Comparison of ENCODE assay signal across 8 cellular contexts in genomic region chr12:54352891-54353874, GRCh38. TPM values are rescaled to one million over a fixed set of nuclear protein-coding genes. Genes with fewer than 3 reads are reported as not detected.
A peak's percentile ranks its signal among the peaks of the same experiment; 100 is the strongest.
DNase-seq lines count a peak whose midpoint lies in the region; ATAC-seq and TF ChIP-seq lines count a peak whose summit lies in the region.

No MANE protein-coding gene starts in this region.

- H3K27me3 ChIP-seq in H7 (ENCODE audit: control insufficient read depth, insufficient read depth, low read length), result peaks cover 2% of the 10 kb centered on the region; the same call in 1 of the 2 replicates
- H3K27me3 ChIP-seq in heart left ventricle, result no peaks in the 10 kb centered on the region
- no peaks in the 10 kb centered on the region for H3K27me3 ChIP-seq in psoas muscle (ENCODE audit: insufficient read depth in 3 of 3, low read length in 2 of 3)

- 29 to 33% (median 32%) methylated on average over 1 of the region's 1 CpG for WGBS in heart left ventricle, 4 donors
- WGBS in psoas muscle, 3 donors, result 51 to 57% (median 56%) methylated on average over 1 of the region's 1 CpG

- H3K27ac ChIP-seq in RWPE1 (peak overlapping the region; percentile 81), heart left ventricle (peak overlapping the region in 11 of 12 donors; percentile 20 to 87 (median 74)), psoas muscle (peak overlapping the region; percentile 41)

- H3K4me3 ChIP-seq in H7 (ENCODE audit: insufficient read depth, low read depth, low read length), result no peak overlapping the region
- H3K4me3 ChIP-seq in heart left ventricle, result peak overlapping the region in 3 of 12 donors; percentile 41 to 54 (median 49)
- no peak overlapping the region for H3K4me3 ChIP-seq in psoas muscle

- ATAC-seq in heart left ventricle (peak; percentile 31 to 54 (median 44)), psoas muscle (peak; percentile 43 to 63 (median 56)), GM21737 (IDR thresholded peaks at IDR 0.05; ENCODE audit: unreplicated experiment) (no peak), HG02973 (IDR thresholded peaks at IDR 0.05; ENCODE audit: unreplicated experiment) (no peak)

- TF ChIP-seq CTCF in RWPE1 (conservative IDR thresholded peaks at IDR 0.05; ENCODE audit: low read depth) (no peak), heart left ventricle (IDR thresholded peaks at IDR 0.05) (no peak), psoas muscle (IDR thresholded peaks at IDR 0.05) (no peak)

- CTCF ChIA-PET in RWPE1 (lab: Yijun Ruan, JAX), result interaction anchor here (0.6 to 1.4 kb wide), 5 partner anchors 16 to 133 kb away, joined by 3 to 5 read pairs (median 3); no protein-coding TSS in a partner anchor

- POLR2A ChIA-PET in RWPE1 (lab: Yijun Ruan, JAX; ENCODE audit: low non-redundant PET), result interaction anchor here (0.7 kb wide), 1 partner anchor 367 kb away, joined by 3 read pairs; no protein-coding TSS in a partner anchor

- H3K4me1 ChIP-seq in heart left ventricle (peaks cover 0 to 35% (median 17%) of the 10 kb centered on the region in 12 donors), psoas muscle (peaks cover 12% of the 10 kb centered on the region)

- TF ChIP-seq POLR2A in heart left ventricle (IDR thresholded peaks at IDR 0.05), result no peak

- H3K36me3 ChIP-seq in H7 (replicated peaks; ENCODE audit: control insufficient read depth, insufficient read depth, low read length) (peaks cover 9% of the 10 kb centered on the region), heart left ventricle (peaks cover 0 to 42% (median 34%) of the 10 kb centered on the region in 9 donors), psoas muscle (ENCODE audit: insufficient read depth in 1 of 2, low read depth in 1 of 2) (peaks cover 15 to 34% of the 10 kb centered on the region in 2 donors)

- DNase-seq in H7 (peak; percentile 62), RWPE1 (ENCODE audit: low spot score) (no peak), heart left ventricle (peak in 1 of 5 donors; percentile 51), psoas muscle (no peak), NCI-H446 treated with DMSO at 0.1 percent for 48 hours (lab: John Stamatoyannopoulos, UW) (no peak), OCI-M2 (lab: John Stamatoyannopoulos, UW; ENCODE audit: unreplicated experiment) (no peak)

- H3K9me3 ChIP-seq in heart left ventricle (no peaks in the 10 kb centered on the region), psoas muscle (no peaks in the 10 kb centered on the region)

- intact Hi-C loops in heart left ventricle (cut with DNase I), result loop anchor here in 1 of 10 donors (10.0 kb wide), 1 partner anchor 68 kb away; the partner anchor contains the start of genes CBX5 and HNRNPA1
- intact Hi-C loops in psoas muscle (cut with DNase I), result no loop called here

RNA-seq across cellular contexts. Expression of gene GPR84, which starts 11.1 kb away (rescaled TPM):
- total RNA-seq in H7 (2014; rRNA removed; shearing (Covaris generic)), result not detected in 2 replicates
- total RNA-seq in heart left ventricle (1 to 10 TPM in 2 of 9 donors, under 1 TPM in 2, not detected in 5; 0.21 to 4.4 (median 0.94) TPM), psoas muscle (under 1 TPM in 1 of 4 donors, not detected in 3; 0.40 TPM)
- polyA plus RNA-seq in heart left ventricle (under 1 TPM in 1 of 2 donors, not detected in 1; 0.37 TPM), psoas muscle (under 1 TPM in 1 of 3 donors, not detected in 2; 0.16 TPM)

RNA-seq across cellular contexts. Expression of gene COPZ1, which starts 28.3 kb away (rescaled TPM):
- 117 and 121 TPM in 2 replicates for total RNA-seq in H7 (2014; rRNA removed; shearing (Covaris generic))
- total RNA-seq in heart left ventricle (100 to 1,000 TPM; 112 to 146 (median 125) TPM), psoas muscle (100 to 1,000 TPM in 1 of 4 donors, 10 to 100 TPM in 3; 84.4 to 102 (median 93.0) TPM)
- polyA plus RNA-seq in heart left ventricle (100 to 1,000 TPM in 1 of 2 donors, 10 to 100 TPM in 1; 77.3 to 142 TPM), psoas muscle (100 to 1,000 TPM in 1 of 3 donors, 10 to 100 TPM in 2; 77.8 to 131 (median 86.6) TPM)

RNA-seq across cellular contexts. Expression of gene ZNF385A, which starts 31.4 kb away (rescaled TPM):
- total RNA-seq in H7 (2014; rRNA removed; shearing (Covaris generic)), result 2.7 and 3.5 TPM in 2 replicates
- total RNA-seq in heart left ventricle, result 10 to 100 TPM in 4 of 9 donors, 1 to 10 TPM in 5; 3.6 to 22.7 (median 6.7) TPM
- polyA plus RNA-seq in heart left ventricle, result 1 to 10 TPM; 5.3 TPM
- 10 to 100 TPM; 25.5 to 85.8 (median 68.9) TPM for total RNA-seq in psoas muscle
- polyA plus RNA-seq in psoas muscle, result 10 to 100 TPM in 2 of 3 donors, 1 to 10 TPM in 1; 4.9 to 28.0 (median 24.5) TPM

RNA-seq across cellular contexts. Expression of gene NFE2, which starts 52.4 kb away (rescaled TPM):
- 2.2 and 2.9 TPM in 2 replicates for total RNA-seq in H7 (2014; rRNA removed; shearing (Covaris generic))
- total RNA-seq in heart left ventricle (1 to 10 TPM in 2 of 9 donors, under 1 TPM in 5, not detected in 2; 0.21 to 1.7 (median 0.63) TPM), psoas muscle (1 to 10 TPM in 1 of 4 donors, under 1 TPM in 3; 0.30 to 1.6 (median 0.50) TPM)
- polyA plus RNA-seq in heart left ventricle (under 1 TPM; 0.38 to 0.51 TPM), psoas muscle (under 1 TPM; 0.10 to 0.26 (median 0.18) TPM)

Comparison
In these comparisons a context has a peak if more than half of its experiments do, and no peak if none do; other contexts are left out.
1. ATAC-seq: peak in heart left ventricle (4 of 4) and psoas muscle (4 of 4); none in GM21737 (single experiment) and HG02973 (single experiment).
2. Peak in every context shown above with its lines, with median percentiles within 50 percentile points of each other: H3K27ac ChIP-seq.